In genomic region chr3:50264964-50265485, GRCh38 we compare ENCODE assay signal across 2 cellular contexts.
A peak's percentile ranks its signal among the peaks of the same experiment; 100 is the strongest.
TF ChIP-seq lines count a peak whose summit lies in the region.

No MANE protein-coding gene starts in this region.

TF ChIP-seq in A549, 52 proteins besides CTCF, POLR2A, EP300 and RAD21:
- TF ChIP-seq JUN (IDR thresholded peaks at IDR 0.05) (peak in 1 of 2 experiments; percentile 39; a peak in 1 of 5 replicates), ZFP36 (IDR thresholded peaks at IDR 0.05; ENCODE audit: borderline replicate concordance, partially characterized antibody) (no peak)

TF ChIP-seq in SK-N-SH, 30 proteins besides CTCF, POLR2A, EP300 and RAD21:
- TF ChIP-seq MEF2A (IDR thresholded peaks at IDR 0.05; ENCODE audit: borderline replicate concordance, low read depth): no peak
- TF ChIP-seq RFX5 (IDR thresholded peaks at IDR 0.05; ENCODE audit: low read length): no peak
- TF ChIP-seq RXRA (IDR thresholded peaks at IDR 0.05; ENCODE audit: borderline replicate concordance, low read depth): no peak
- TF ChIP-seq FOSL2 (IDR thresholded peaks at IDR 0.05; ENCODE audit: borderline replicate concordance, low read depth): no peak
- TF ChIP-seq POLR2AphosphoS5 (IDR thresholded peaks at IDR 0.05; ENCODE audit: low read depth, low read length): peak; percentile 20; the same call in 1 of the 2 replicates
- no peak for TF ChIP-seq MXI1 (IDR thresholded peaks at IDR 0.05; ENCODE audit: low read depth, low read length)
- no peak for TF ChIP-seq ZBTB33 (IDR thresholded peaks at IDR 0.05; ENCODE audit: borderline replicate concordance, low read depth)
- TF ChIP-seq PBX3 (IDR thresholded peaks at IDR 0.05): no peak
